ENCODE assay signal across 1 cellular context in the genomic region with DNA sequence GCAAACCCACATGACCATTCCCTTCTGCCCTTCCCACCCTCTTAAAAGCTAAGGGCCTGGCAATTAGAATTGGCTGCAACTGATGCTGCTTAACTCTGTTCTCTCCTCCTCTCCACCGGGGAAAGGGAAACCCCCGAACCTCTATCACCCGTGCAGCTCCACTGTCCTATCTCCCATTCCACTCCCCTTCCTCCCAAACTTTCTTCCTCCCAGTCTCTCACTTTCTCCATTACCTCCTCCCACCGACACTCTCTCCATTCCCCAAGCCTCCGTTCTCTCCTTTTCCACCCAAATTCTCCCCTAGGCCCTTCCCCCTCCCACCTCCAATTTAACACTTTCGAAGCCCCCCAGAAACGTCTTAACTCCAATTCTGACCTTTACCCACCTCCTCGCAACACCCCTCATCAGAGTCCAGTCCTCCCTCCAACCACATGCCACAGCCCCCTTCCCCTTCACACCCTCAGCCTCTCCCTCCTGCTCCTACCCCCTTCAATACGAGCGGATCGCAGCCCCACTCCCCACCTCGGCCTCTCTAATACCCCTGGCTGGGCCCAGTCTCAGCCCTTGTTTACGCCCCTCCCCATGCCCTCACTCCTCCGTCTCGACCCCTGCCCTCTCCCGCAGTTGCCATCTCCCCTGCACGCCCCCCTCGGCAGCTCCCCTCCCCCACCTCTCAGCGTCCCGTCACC.
TF ChIP-seq lines count a peak whose summit lies in the region.

No MANE protein-coding gene starts in this region.

TF ChIP-seq in WTC11, 78 proteins besides CTCF, POLR2A, EP300 and RAD21 (continued from another document):
- TF ChIP-seq, protein P1, sequence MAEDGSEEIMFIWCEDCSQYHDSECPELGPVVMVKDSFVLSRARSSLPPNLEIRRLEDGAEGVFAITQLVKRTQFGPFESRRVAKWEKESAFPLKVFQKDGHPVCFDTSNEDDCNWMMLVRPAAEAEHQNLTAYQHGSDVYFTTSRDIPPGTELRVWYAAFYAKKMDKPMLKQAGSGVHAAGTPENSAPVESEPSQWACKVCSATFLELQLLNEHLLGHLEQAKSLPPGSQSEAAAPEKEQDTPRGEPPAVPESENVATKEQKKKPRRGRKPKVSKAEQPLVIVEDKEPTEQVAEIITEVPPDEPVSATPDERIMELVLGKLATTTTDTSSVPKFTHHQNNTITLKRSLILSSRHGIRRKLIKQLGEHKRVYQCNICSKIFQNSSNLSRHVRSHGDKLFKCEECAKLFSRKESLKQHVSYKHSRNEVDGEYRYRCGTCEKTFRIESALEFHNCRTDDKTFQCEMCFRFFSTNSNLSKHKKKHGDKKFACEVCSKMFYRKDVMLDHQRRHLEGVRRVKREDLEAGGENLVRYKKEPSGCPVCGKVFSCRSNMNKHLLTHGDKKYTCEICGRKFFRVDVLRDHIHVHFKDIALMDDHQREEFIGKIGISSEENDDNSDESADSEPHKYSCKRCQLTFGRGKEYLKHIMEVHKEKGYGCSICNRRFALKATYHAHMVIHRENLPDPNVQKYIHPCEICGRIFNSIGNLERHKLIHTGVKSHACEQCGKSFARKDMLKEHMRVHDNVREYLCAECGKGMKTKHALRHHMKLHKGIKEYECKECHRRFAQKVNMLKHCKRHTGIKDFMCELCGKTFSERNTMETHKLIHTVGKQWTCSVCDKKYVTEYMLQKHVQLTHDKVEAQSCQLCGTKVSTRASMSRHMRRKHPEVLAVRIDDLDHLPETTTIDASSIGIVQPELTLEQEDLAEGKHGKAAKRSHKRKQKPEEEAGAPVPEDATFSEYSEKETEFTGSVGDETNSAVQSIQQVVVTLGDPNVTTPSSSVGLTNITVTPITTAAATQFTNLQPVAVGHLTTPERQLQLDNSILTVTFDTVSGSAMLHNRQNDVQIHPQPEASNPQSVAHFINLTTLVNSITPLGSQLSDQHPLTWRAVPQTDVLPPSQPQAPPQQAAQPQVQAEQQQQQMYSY (CRISPR knock-in tag; IDR thresholded peaks at IDR 0.05): peak; percentile 6; the same call in 1 of the 2 replicates
- TF ChIP-seq CREB1 (CRISPR knock-in tag; IDR thresholded peaks at IDR 0.05) (0 out of 2 replicates have a peak, but pooled peaks have one; percentile 18), NFATC4 (CRISPR knock-in tag; IDR thresholded peaks at IDR 0.05) (no peak), FOXJ3 (CRISPR knock-in tag; IDR thresholded peaks at IDR 0.05; ENCODE audit: borderline replicate concordance) (no peak), CREM (CRISPR knock-in tag; IDR thresholded peaks at IDR 0.05) (no peak), TCF7 (CRISPR knock-in tag; IDR thresholded peaks at IDR 0.05; ENCODE audit: low read depth) (no peak), NR2C2 (CRISPR knock-in tag; IDR thresholded peaks at IDR 0.05) (no peak), ZNF396 (CRISPR knock-in tag; IDR thresholded peaks at IDR 0.05; ENCODE audit: borderline replicate concordance) (no peak), MYBL2 (CRISPR knock-in tag; IDR thresholded peaks at IDR 0.05) (peak; percentile 77; the same call in 1 of the 2 replicates), GRHL2 (CRISPR knock-in tag; IDR thresholded peaks at IDR 0.05; ENCODE audit: insufficient replicate concordance, severe bottlenecking) (no peak), TEAD1 (CRISPR knock-in tag; IDR thresholded peaks at IDR 0.05) (peak; percentile 47; the same call in 1 of the 2 replicates), ELF4 (CRISPR knock-in tag; IDR thresholded peaks at IDR 0.05; ENCODE audit: low read depth) (no peak), PRRX2 (CRISPR knock-in tag; IDR thresholded peaks at IDR 0.05) (no peak), IRF2 (CRISPR knock-in tag; IDR thresholded peaks at IDR 0.05; ENCODE audit: borderline replicate concordance, low read depth) (no peak; the same call in 1 of the 2 replicates), ETV6 (CRISPR knock-in tag; IDR thresholded peaks at IDR 0.05) (no peak), NFYB (CRISPR knock-in tag; conservative IDR thresholded peaks at IDR 0.05; ENCODE audit: low read depth) (no peak), FOXK1 (CRISPR knock-in tag; IDR thresholded peaks at IDR 0.05) (0 out of 2 replicates have a peak, but pooled peaks have one; percentile 68), OVOL2 (CRISPR knock-in tag; IDR thresholded peaks at IDR 0.05; ENCODE audit: borderline replicate concordance) (no peak), MXD4 (CRISPR knock-in tag; IDR thresholded peaks at IDR 0.05; ENCODE audit: borderline replicate concordance) (no peak), KAT7 (CRISPR knock-in tag; IDR thresholded peaks at IDR 0.05; ENCODE audit: borderline replicate concordance) (no peak), ZNF263 (CRISPR knock-in tag; IDR thresholded peaks at IDR 0.05; ENCODE audit: low read depth) (0 out of 2 replicates have a peak, but pooled peaks have one; percentile 26), HMGA2 (CRISPR knock-in tag; IDR thresholded peaks at IDR 0.05) (no peak), SMAD3 (CRISPR knock-in tag; IDR thresholded peaks at IDR 0.05; ENCODE audit: borderline replicate concordance) (no peak), NR1H2 (CRISPR knock-in tag; IDR thresholded peaks at IDR 0.05) (no peak), ZNF317 (CRISPR knock-in tag; IDR thresholded peaks at IDR 0.05; ENCODE audit: borderline replicate concordance, low read depth) (no peak)
- TF ChIP-seq, protein P2, sequence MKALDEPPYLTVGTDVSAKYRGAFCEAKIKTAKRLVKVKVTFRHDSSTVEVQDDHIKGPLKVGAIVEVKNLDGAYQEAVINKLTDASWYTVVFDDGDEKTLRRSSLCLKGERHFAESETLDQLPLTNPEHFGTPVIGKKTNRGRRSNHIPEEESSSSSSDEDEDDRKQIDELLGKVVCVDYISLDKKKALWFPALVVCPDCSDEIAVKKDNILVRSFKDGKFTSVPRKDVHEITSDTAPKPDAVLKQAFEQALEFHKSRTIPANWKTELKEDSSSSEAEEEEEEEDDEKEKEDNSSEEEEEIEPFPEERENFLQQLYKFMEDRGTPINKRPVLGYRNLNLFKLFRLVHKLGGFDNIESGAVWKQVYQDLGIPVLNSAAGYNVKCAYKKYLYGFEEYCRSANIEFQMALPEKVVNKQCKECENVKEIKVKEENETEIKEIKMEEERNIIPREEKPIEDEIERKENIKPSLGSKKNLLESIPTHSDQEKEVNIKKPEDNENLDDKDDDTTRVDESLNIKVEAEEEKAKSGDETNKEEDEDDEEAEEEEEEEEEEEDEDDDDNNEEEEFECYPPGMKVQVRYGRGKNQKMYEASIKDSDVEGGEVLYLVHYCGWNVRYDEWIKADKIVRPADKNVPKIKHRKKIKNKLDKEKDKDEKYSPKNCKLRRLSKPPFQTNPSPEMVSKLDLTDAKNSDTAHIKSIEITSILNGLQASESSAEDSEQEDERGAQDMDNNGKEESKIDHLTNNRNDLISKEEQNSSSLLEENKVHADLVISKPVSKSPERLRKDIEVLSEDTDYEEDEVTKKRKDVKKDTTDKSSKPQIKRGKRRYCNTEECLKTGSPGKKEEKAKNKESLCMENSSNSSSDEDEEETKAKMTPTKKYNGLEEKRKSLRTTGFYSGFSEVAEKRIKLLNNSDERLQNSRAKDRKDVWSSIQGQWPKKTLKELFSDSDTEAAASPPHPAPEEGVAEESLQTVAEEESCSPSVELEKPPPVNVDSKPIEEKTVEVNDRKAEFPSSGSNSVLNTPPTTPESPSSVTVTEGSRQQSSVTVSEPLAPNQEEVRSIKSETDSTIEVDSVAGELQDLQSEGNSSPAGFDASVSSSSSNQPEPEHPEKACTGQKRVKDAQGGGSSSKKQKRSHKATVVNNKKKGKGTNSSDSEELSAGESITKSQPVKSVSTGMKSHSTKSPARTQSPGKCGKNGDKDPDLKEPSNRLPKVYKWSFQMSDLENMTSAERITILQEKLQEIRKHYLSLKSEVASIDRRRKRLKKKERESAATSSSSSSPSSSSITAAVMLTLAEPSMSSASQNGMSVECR (CRISPR knock-in tag; IDR thresholded peaks at IDR 0.05; ENCODE audit: borderline replicate concordance): no peak; the same call in 1 of the 2 replicates
- TF ChIP-seq, protein P3, sequence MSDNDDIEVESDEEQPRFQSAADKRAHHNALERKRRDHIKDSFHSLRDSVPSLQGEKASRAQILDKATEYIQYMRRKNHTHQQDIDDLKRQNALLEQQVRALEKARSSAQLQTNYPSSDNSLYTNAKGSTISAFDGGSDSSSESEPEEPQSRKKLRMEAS (CRISPR knock-in tag; IDR thresholded peaks at IDR 0.05): 0 out of 2 replicates have a peak, but pooled peaks have one; percentile 44
- TF ChIP-seq, protein P4, sequence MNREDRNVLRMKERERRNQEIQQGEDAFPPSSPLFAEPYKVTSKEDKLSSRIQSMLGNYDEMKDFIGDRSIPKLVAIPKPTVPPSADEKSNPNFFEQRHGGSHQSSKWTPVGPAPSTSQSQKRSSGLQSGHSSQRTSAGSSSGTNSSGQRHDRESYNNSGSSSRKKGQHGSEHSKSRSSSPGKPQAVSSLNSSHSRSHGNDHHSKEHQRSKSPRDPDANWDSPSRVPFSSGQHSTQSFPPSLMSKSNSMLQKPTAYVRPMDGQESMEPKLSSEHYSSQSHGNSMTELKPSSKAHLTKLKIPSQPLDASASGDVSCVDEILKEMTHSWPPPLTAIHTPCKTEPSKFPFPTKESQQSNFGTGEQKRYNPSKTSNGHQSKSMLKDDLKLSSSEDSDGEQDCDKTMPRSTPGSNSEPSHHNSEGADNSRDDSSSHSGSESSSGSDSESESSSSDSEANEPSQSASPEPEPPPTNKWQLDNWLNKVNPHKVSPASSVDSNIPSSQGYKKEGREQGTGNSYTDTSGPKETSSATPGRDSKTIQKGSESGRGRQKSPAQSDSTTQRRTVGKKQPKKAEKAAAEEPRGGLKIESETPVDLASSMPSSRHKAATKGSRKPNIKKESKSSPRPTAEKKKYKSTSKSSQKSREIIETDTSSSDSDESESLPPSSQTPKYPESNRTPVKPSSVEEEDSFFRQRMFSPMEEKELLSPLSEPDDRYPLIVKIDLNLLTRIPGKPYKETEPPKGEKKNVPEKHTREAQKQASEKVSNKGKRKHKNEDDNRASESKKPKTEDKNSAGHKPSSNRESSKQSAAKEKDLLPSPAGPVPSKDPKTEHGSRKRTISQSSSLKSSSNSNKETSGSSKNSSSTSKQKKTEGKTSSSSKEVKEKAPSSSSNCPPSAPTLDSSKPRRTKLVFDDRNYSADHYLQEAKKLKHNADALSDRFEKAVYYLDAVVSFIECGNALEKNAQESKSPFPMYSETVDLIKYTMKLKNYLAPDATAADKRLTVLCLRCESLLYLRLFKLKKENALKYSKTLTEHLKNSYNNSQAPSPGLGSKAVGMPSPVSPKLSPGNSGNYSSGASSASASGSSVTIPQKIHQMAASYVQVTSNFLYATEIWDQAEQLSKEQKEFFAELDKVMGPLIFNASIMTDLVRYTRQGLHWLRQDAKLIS (CRISPR knock-in tag; IDR thresholded peaks at IDR 0.05; ENCODE audit: borderline replicate concordance): no peak
- TF ChIP-seq, protein P5, sequence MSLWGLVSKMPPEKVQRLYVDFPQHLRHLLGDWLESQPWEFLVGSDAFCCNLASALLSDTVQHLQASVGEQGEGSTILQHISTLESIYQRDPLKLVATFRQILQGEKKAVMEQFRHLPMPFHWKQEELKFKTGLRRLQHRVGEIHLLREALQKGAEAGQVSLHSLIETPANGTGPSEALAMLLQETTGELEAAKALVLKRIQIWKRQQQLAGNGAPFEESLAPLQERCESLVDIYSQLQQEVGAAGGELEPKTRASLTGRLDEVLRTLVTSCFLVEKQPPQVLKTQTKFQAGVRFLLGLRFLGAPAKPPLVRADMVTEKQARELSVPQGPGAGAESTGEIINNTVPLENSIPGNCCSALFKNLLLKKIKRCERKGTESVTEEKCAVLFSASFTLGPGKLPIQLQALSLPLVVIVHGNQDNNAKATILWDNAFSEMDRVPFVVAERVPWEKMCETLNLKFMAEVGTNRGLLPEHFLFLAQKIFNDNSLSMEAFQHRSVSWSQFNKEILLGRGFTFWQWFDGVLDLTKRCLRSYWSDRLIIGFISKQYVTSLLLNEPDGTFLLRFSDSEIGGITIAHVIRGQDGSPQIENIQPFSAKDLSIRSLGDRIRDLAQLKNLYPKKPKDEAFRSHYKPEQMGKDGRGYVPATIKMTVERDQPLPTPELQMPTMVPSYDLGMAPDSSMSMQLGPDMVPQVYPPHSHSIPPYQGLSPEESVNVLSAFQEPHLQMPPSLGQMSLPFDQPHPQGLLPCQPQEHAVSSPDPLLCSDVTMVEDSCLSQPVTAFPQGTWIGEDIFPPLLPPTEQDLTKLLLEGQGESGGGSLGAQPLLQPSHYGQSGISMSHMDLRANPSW (CRISPR knock-in tag; conservative IDR thresholded peaks at IDR 0.05; ENCODE audit: low read depth): no peak
- TF ChIP-seq, protein P6, sequence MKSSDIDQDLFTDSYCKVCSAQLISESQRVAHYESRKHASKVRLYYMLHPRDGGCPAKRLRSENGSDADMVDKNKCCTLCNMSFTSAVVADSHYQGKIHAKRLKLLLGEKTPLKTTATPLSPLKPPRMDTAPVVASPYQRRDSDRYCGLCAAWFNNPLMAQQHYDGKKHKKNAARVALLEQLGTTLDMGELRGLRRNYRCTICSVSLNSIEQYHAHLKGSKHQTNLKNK (CRISPR knock-in tag; IDR thresholded peaks at IDR 0.05): no peak
- TF ChIP-seq, protein P7, sequence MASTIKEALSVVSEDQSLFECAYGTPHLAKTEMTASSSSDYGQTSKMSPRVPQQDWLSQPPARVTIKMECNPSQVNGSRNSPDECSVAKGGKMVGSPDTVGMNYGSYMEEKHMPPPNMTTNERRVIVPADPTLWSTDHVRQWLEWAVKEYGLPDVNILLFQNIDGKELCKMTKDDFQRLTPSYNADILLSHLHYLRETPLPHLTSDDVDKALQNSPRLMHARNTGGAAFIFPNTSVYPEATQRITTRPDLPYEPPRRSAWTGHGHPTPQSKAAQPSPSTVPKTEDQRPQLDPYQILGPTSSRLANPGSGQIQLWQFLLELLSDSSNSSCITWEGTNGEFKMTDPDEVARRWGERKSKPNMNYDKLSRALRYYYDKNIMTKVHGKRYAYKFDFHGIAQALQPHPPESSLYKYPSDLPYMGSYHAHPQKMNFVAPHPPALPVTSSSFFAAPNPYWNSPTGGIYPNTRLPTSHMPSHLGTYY (CRISPR knock-in tag; IDR thresholded peaks at IDR 0.05): no peak
- TF ChIP-seq, protein P8, sequence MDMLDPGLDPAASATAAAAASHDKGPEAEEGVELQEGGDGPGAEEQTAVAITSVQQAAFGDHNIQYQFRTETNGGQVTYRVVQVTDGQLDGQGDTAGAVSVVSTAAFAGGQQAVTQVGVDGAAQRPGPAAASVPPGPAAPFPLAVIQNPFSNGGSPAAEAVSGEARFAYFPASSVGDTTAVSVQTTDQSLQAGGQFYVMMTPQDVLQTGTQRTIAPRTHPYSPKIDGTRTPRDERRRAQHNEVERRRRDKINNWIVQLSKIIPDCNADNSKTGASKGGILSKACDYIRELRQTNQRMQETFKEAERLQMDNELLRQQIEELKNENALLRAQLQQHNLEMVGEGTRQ (CRISPR knock-in tag; IDR thresholded peaks at IDR 0.05): no peak
